21 cellular contexts compared by ENCODE assay signal in the genomic region with DNA sequence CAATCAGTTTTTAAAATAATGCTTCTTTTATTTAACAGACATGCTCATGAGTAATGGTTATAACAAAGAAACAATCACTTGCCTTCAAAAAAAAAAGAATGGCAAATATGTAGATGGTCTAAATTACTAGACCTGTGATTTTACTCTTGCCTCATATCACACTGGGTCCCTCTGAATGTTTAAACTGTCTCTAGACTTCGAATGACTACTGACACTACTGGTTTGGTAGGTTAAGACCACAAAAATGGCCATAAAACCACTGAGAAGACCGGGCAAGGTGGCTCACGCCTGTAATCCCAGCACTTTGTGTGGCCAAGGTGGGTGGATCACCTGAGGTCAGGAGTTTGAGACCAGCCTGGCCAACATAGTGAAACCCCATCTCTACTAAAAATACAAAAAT. TPM values are rescaled to one million over a fixed set of nuclear protein-coding genes. Genes with fewer than 3 reads are reported as not detected.
A peak's percentile ranks its signal among the peaks of the same experiment; 100 is the strongest.
DNase-seq lines count a peak whose midpoint lies in the region; ATAC-seq, FAIRE-seq and TF ChIP-seq lines count a peak whose summit lies in the region.
"Had no signal": no experiment of that assay in that cellular context is flagged by ENCODE, and none has a peak within 500 bp of the region (broad histone marks: within the 10 kb centered on the region; RNA-seq: fewer than 3 reads in every experiment).

No MANE protein-coding gene starts in this region.

- no peak overlapping the region for H2BK120ac ChIP-seq in neuronal stem cell (ENCODE audit: low read depth, low read length)
- H2BK120ac ChIP-seq in mesenchymal stem cell (ENCODE audit: low read depth, low read length), result no peak overlapping the region

- H4K20me1 ChIP-seq in HepG2 (ENCODE audit: insufficient read depth, low read length), result no peaks in the 10 kb centered on the region
- H4K20me1 ChIP-seq: BLaER1 treated with 17β-estradiol and CSF1 and Interleukin-3, amounts not matched to agents 10 nM and 100 nM had no signal

- no peaks in the 10 kb centered on the region for H3K36me3 ChIP-seq in HepG2 (replicated peaks in 1 of 2; ENCODE audit: control insufficient read depth in 1 of 2, insufficient read depth in 2 of 2, low read length in 2 of 2)
- H3K36me3 ChIP-seq in right lobe of liver, result peaks cover 0 to 1% (median 0%) of the 10 kb centered on the region in 4 donors
- H3K36me3 ChIP-seq in neuronal stem cell (replicated peaks in 1 of 2; ENCODE audit: control insufficient read depth in 2 of 2, insufficient read depth in 2 of 2, low read length in 2 of 2), result no peaks in the 10 kb centered on the region
- no peaks in the 10 kb centered on the region for H3K36me3 ChIP-seq in left ventricle myocardium inferior
- H3K36me3 ChIP-seq in mesenchymal stem cell (ENCODE audit: control insufficient read depth in 1 of 2, insufficient read depth in 2 of 2, low read depth in 1 of 2, low read length in 2 of 2), result no peaks in the 10 kb centered on the region
- H3K36me3 ChIP-seq: BLaER1 treated with 17β-estradiol and CSF1 and Interleukin-3, amounts not matched to agents 10 nM and 100 nM; Peyer's patch had no signal

- peaks cover 48% of the 10 kb centered on the region for H3K4me1 ChIP-seq in HepG2 (ENCODE audit: insufficient read depth, low read length)
- H3K4me1 ChIP-seq in right lobe of liver, result peaks cover 0 to 8% (median 0%) of the 10 kb centered on the region in 4 donors
- H3K4me1 ChIP-seq in neuronal stem cell (ENCODE audit: control insufficient read depth in 2 of 2, insufficient read depth in 1 of 2, low read depth in 1 of 2, low read length in 2 of 2), result peaks cover 3 to 7% of the 10 kb centered on the region in 2 donors
- H3K4me1 ChIP-seq in left ventricle myocardium inferior, result peaks cover 16% of the 10 kb centered on the region
- H3K4me1 ChIP-seq in mesenchymal stem cell (ENCODE audit: control insufficient read depth, insufficient read depth, low read depth, low read length), result peaks cover 2% of the 10 kb centered on the region

- peaks cover 19% of the 10 kb centered on the region for H3K79me2 ChIP-seq in HepG2 (ENCODE audit: insufficient read depth, low read length)

- no peak overlapping the region for H2AFZ ChIP-seq in HepG2 (ENCODE audit: low read length)
- H2AFZ ChIP-seq in neuronal stem cell (ENCODE audit: low read length), result no peak overlapping the region
- H2AFZ ChIP-seq in mesenchymal stem cell (ENCODE audit: low read depth, low read length), result no peak overlapping the region

- 76% methylated on average over 3 of the region's 3 CpGs for WGBS in HepG2 (ENCODE audit: low lambda C conversion rate)
- WGBS in right lobe of liver (ENCODE audit: insufficient coverage, low coverage, low lambda C conversion rate, missing lambda C conversion rate), result 84% methylated on average over 3 of the region's 3 CpGs
- WGBS in neuronal stem cell (ENCODE audit: extremely low coverage in 2 of 2, insufficient read length in 2 of 2, insufficient replicate concordance in 1 of 2), 2 donors, result no CpG with 5 or more reads among the region's 3 CpGs
- 87% methylated on average over 3 of the region's 3 CpGs for WGBS in mesenchymal stem cell

- no peak for TF ChIP-seq EP300 in HepG2 (IDR thresholded peaks at IDR 0.05; ENCODE audit: low read depth in 2 of 2, low read length in 2 of 2)
- TF ChIP-seq EP300 in HepG2 (CRISPR knock-in tag; IDR thresholded peaks at IDR 0.05; ENCODE audit: borderline replicate concordance), result no peak

- no peak for FAIRE-seq in HepG2 (lab: Jason Lieb, UNC)
- FAIRE-seq: D721Med, GM12891, GM19239 had no signal

- TF ChIP-seq POLR2A in HepG2 (IDR thresholded peaks at IDR 0.05; ENCODE audit: insufficient read depth in 1 of 2, low read depth in 2 of 2, low read length in 2 of 2) (no peak), right lobe of liver (IDR thresholded peaks at IDR 0.05) (no peak)

- peaks cover 3% of the 10 kb centered on the region for H3K79me1 ChIP-seq in neuronal stem cell (ENCODE audit: low read depth, low read length)
- peaks cover 10% of the 10 kb centered on the region for H3K79me1 ChIP-seq in mesenchymal stem cell (replicated peaks; ENCODE audit: low read length, poor library complexity, severe bottlenecking)

- POLR2A ChIA-PET in HepG2 (lab: Yijun Ruan, JAX), result no interaction called here

- H3K27ac Mint-ChIP-seq in activated T-helper 1 cell treated with anti-CD3 and anti-CD28 coated beads, Interleukin-12 subunit alpha, Interleukin-12 subunit beta, Interleukin-2, Interleukin-4 antibody, amounts not matched to agents 30 ng/mL and 10 ng/mL and 1 ng/mL, durations not matched to agents 14 hours and 24 hours and 36 hours, result no peak overlapping the region
- H3K27ac Mint-ChIP-seq: CD8-positive, alpha-beta T cell; HFFc6 had no signal

- no peak for TF ChIP-seq RAD21 in HepG2 (CRISPR knock-in tag; IDR thresholded peaks at IDR 0.05)

- H4K91ac ChIP-seq in neuronal stem cell (ENCODE audit: low read depth, low read length, poor library complexity), result no peak overlapping the region
- H4K91ac ChIP-seq in mesenchymal stem cell (ENCODE audit: low read length), result no peak overlapping the region

- H3K23ac ChIP-seq in neuronal stem cell (ENCODE audit: low read depth, low read length, poor library complexity) (no peak overlapping the region), mesenchymal stem cell (ENCODE audit: low read length in 2 of 2) (no peak overlapping the region)

- no peak overlapping the region for H2BK15ac ChIP-seq in neuronal stem cell (ENCODE audit: low read length)
- no peak overlapping the region for H2BK15ac ChIP-seq in mesenchymal stem cell (ENCODE audit: low read depth, poor library complexity, severe bottlenecking)

- peaks cover 3% of the 10 kb centered on the region for H3K36me3 Mint-ChIP-seq in activated T-helper 1 cell treated with anti-CD3 and anti-CD28 coated beads, Interleukin-12 subunit alpha, Interleukin-12 subunit beta, Interleukin-2, Interleukin-4 antibody, amounts not matched to agents 30 ng/mL and 10 ng/mL and 1 ng/mL, durations not matched to agents 14 hours and 24 hours and 36 hours (ENCODE audit: low read depth)

- H2BK5ac ChIP-seq in neuronal stem cell (ENCODE audit: low read length), result no peak overlapping the region
- H2BK5ac ChIP-seq in mesenchymal stem cell (ENCODE audit: low read depth, low read length, poor library complexity, severe bottlenecking), result no peak overlapping the region

- no peak overlapping the region for H4K8ac ChIP-seq in neuronal stem cell (ENCODE audit: low read depth, low read length)
- H4K8ac ChIP-seq in mesenchymal stem cell (ENCODE audit: low read length), result no peak overlapping the region

- peaks cover 20% of the 10 kb centered on the region for H3K4me1 Mint-ChIP-seq in activated T-helper 1 cell treated with anti-CD3 and anti-CD28 coated beads, Interleukin-12 subunit alpha, Interleukin-12 subunit beta, Interleukin-2, Interleukin-4 antibody, amounts not matched to agents 30 ng/mL and 10 ng/mL and 1 ng/mL, durations not matched to agents 14 hours and 24 hours and 36 hours (ENCODE audit: low read depth)

- no peak overlapping the region for H3K4me3 Mint-ChIP-seq in activated T-helper 1 cell treated with anti-CD3 and anti-CD28 coated beads, Interleukin-12 subunit alpha, Interleukin-12 subunit beta, Interleukin-2, Interleukin-4 antibody, amounts not matched to agents 30 ng/mL and 10 ng/mL and 1 ng/mL, durations not matched to agents 14 hours and 24 hours and 36 hours
- H3K4me3 Mint-ChIP-seq: CD8-positive, alpha-beta T cell; HFFc6 had no signal

- BruUV-seq in HepG2 (replicated peaks; lab: Mats Ljungman, UMichigan), result no TSS peak

- H2AK5ac ChIP-seq in neuronal stem cell (ENCODE audit: low read depth, low read length), result no peak overlapping the region
- no peak overlapping the region for H2AK5ac ChIP-seq in mesenchymal stem cell (ENCODE audit: low read length, severe bottlenecking)

- H3K14ac ChIP-seq in neuronal stem cell (ENCODE audit: low read length) (no peak overlapping the region), mesenchymal stem cell (ENCODE audit: low read length in 2 of 2) (no peak overlapping the region)

- ATAC-seq in HepG2, result no peak
- ATAC-seq in right lobe of liver, result no peak
- ATAC-seq: CD8-positive, alpha-beta T cell had no signal

- H3K4me2 ChIP-seq in HepG2 (ENCODE audit: low read depth, low read length), result no peak overlapping the region
- no peak overlapping the region for H3K4me2 ChIP-seq in neuronal stem cell (ENCODE audit: insufficient read depth, low read length, poor library complexity, severe bottlenecking)
- no peak overlapping the region for H3K4me2 ChIP-seq in mesenchymal stem cell (ENCODE audit: low read length, poor library complexity, severe bottlenecking)
- H3K4me2 ChIP-seq: BLaER1 treated with 17β-estradiol and CSF1 and Interleukin-3, amounts not matched to agents 10 nM and 100 nM had no signal

- no peak for DNase-seq in HepG2 (ENCODE audit: low spot score)
- DNase-seq in right lobe of liver, result no peak
- peak; percentile 30 for DNase-seq in SK-MEL-5 (ENCODE audit: low read depth, low spot score)
- no peak for DNase-seq in neuronal stem cell (ENCODE audit: low spot score)
- DNase-seq in left ventricle myocardium inferior, result no peak
- no peak for DNase-seq in activated T-helper 1 cell treated with anti-CD3 and anti-CD28 coated beads, Interleukin-12 subunit alpha, Interleukin-12 subunit beta, Interleukin-2, Interleukin-4 antibody, amounts not matched to agents 30 ng/mL and 10 ng/mL and 1 ng/mL, durations not matched to agents 14 hours and 24 hours and 36 hours (ENCODE audit: low spot score)
- DNase-seq in mesenchymal stem cell, result no peak
- DNase-seq: CD8-positive, alpha-beta T cell; HFFc6; IMR-90; NCI-H1436 treated with DMSO at 0.1 percent for 48 hours; NCI-H2029 treated with DMSO at 0.1 percent for 48 hours; NCI-H2171; NCI-H446; NCI-H526 treated with DMSO at 0.1 percent for 48 hours; Peyer's patch had no signal

- peak overlapping the region; percentile 60 for H3K27ac ChIP-seq in HepG2 (ENCODE audit: extremely low read length, insufficient read depth, low read length)
- H3K27ac ChIP-seq in right lobe of liver, result no peak overlapping the region
- H3K27ac ChIP-seq in neuronal stem cell (replicated peaks; ENCODE audit: low read length), result peak overlapping the region; percentile 68
- no peak overlapping the region for H3K27ac ChIP-seq in left ventricle myocardium inferior (replicated peaks)
- no peak overlapping the region for H3K27ac ChIP-seq in mesenchymal stem cell (ENCODE audit: low read length, poor library complexity, severe bottlenecking)
- H3K27ac ChIP-seq: BLaER1 treated with 17β-estradiol and CSF1 and Interleukin-3, amounts not matched to agents 10 nM and 100 nM; Peyer's patch had no signal

- no peaks in the 10 kb centered on the region for H3K27me3 Mint-ChIP-seq in activated T-helper 1 cell treated with anti-CD3 and anti-CD28 coated beads, Interleukin-12 subunit alpha, Interleukin-12 subunit beta, Interleukin-2, Interleukin-4 antibody, amounts not matched to agents 30 ng/mL and 10 ng/mL and 1 ng/mL, durations not matched to agents 14 hours and 24 hours and 36 hours (ENCODE audit: insufficient read depth)

- H2BK12ac ChIP-seq in neuronal stem cell (ENCODE audit: low read length) (no peak overlapping the region), mesenchymal stem cell (ENCODE audit: low read length in 2 of 2) (no peak overlapping the region)

- H3K27me3 ChIP-seq in HepG2 (ENCODE audit: control insufficient read depth in 1 of 2, insufficient read depth in 2 of 2, low read length in 2 of 2), result no peaks in the 10 kb centered on the region; a peak in 1 of 5 replicates
- no peaks in the 10 kb centered on the region for H3K27me3 ChIP-seq in right lobe of liver
- no peaks in the 10 kb centered on the region for H3K27me3 ChIP-seq in neuronal stem cell (ENCODE audit: control insufficient read depth in 3 of 3, insufficient read depth in 3 of 3, low read depth in 1 of 3, low read length in 3 of 3)
- no peaks in the 10 kb centered on the region for H3K27me3 ChIP-seq in left ventricle myocardium inferior (ENCODE audit: low read depth)
- no peaks in the 10 kb centered on the region for H3K27me3 ChIP-seq in mesenchymal stem cell (ENCODE audit: control insufficient read depth in 1 of 2, insufficient read depth in 1 of 2, low read length in 2 of 2)
- H3K27me3 ChIP-seq: BLaER1 treated with 17β-estradiol and CSF1 and Interleukin-3, amounts not matched to agents 10 nM and 100 nM; Peyer's patch had no signal

- no peaks in the 10 kb centered on the region for H3K9me3 Mint-ChIP-seq in activated T-helper 1 cell treated with anti-CD3 and anti-CD28 coated beads, Interleukin-12 subunit alpha, Interleukin-12 subunit beta, Interleukin-2, Interleukin-4 antibody, amounts not matched to agents 30 ng/mL and 10 ng/mL and 1 ng/mL, durations not matched to agents 14 hours and 24 hours and 36 hours
- H3K9me3 Mint-ChIP-seq: CD8-positive, alpha-beta T cell; HFFc6 had no signal

- TF ChIP-seq CTCF in HepG2 (CRISPR knock-in tag; IDR thresholded peaks at IDR 0.05) (no peak), right lobe of liver (IDR thresholded peaks at IDR 0.05) (no peak), left ventricle myocardium inferior (IDR thresholded peaks at IDR 0.05; ENCODE audit: borderline replicate concordance) (no peak)

- H3K4me3 ChIP-seq in HepG2 (replicated peaks in 1 of 3; ENCODE audit: insufficient read depth in 1 of 3, low read depth in 2 of 3, low read length in 3 of 3) (no peak overlapping the region), right lobe of liver (no peak overlapping the region), neuronal stem cell (ENCODE audit: low read length in 2 of 2) (no peak overlapping the region), left ventricle myocardium inferior (no peak overlapping the region), mesenchymal stem cell (ENCODE audit: insufficient read depth in 1 of 2, low read depth in 1 of 2, low read length in 2 of 2) (no peak overlapping the region)
- H3K4me3 ChIP-seq: BLaER1 treated with 17β-estradiol and CSF1 and Interleukin-3, amounts not matched to agents 10 nM and 100 nM; Peyer's patch had no signal

- no peak overlapping the region for H3K9ac ChIP-seq in HepG2 (ENCODE audit: insufficient read depth, low read depth, low read length)
- no peak overlapping the region for H3K9ac ChIP-seq in neuronal stem cell (ENCODE audit: low read depth, low read length, poor library complexity)
- H3K9ac ChIP-seq in mesenchymal stem cell (ENCODE audit: low read length), result no peak overlapping the region
- H3K9ac ChIP-seq: BLaER1 treated with 17β-estradiol and CSF1 and Interleukin-3, amounts not matched to agents 10 nM and 100 nM had no signal

- peak overlapping the region; percentile 46 for H3K18ac ChIP-seq in neuronal stem cell (ENCODE audit: low read length)
- H3K18ac ChIP-seq in mesenchymal stem cell (ENCODE audit: low read depth in 1 of 2, low read length in 2 of 2), result no peak overlapping the region

- in situ Hi-C loops in HepG2 (cut with HindIII; ENCODE audit: extremely low pct_ligation_motif_present, low pct_unique_long_range_greater_than_20kb), result loop anchor here (25.0 kb wide), 1 partner anchor 354 kb away; the partner anchor contains the start of gene KIF3C
- in situ Hi-C loops in SK-MEL-5 (cut with HindIII; ENCODE audit: low pct_unique_long_range_greater_than_20kb, low sequenced_read_pairs), result no loop called here

- H3K4ac ChIP-seq in neuronal stem cell (ENCODE audit: low read length) (no peak overlapping the region), mesenchymal stem cell (ENCODE audit: low read depth in 1 of 2, low read length in 2 of 2) (no peak overlapping the region)

- H3K9me3 ChIP-seq in HepG2 (ENCODE audit: low read length) (no peaks in the 10 kb centered on the region), right lobe of liver (no peaks in the 10 kb centered on the region), neuronal stem cell (replicated peaks in 1 of 2; ENCODE audit: control insufficient read depth in 2 of 2, insufficient read depth in 1 of 2, low read depth in 1 of 2, low read length in 2 of 2) (no peaks in the 10 kb centered on the region), left ventricle myocardium inferior (replicated peaks) (no peaks in the 10 kb centered on the region), mesenchymal stem cell (ENCODE audit: control insufficient read depth, low read length) (no peaks in the 10 kb centered on the region)
- H3K9me3 ChIP-seq: BLaER1 treated with 17β-estradiol and CSF1 and Interleukin-3, amounts not matched to agents 10 nM and 100 nM; Peyer's patch had no signal

- CTCF ChIA-PET in HepG2 (lab: Yijun Ruan, JAX; ENCODE audit: low intra/inter-chr PET ratio, low total read pairs), result no interaction called here

- intact Hi-C loops in HepG2 (cut with micrococcal nuclease; ENCODE audit: unreplicated experiment), result no loop called here
- intact Hi-C loops in right lobe of liver (cut with DNase I), result no loop called here
- intact Hi-C loops in left ventricle myocardium inferior (cut with micrococcal nuclease), result no loop called here
- intact Hi-C loops in activated T-helper 1 cell treated with anti-CD3 and anti-CD28 coated beads, Interleukin-12 subunit alpha, Interleukin-12 subunit beta, Interleukin-2, Interleukin-4 antibody, amounts not matched to agents 30 ng/mL and 10 ng/mL and 1 ng/mL, durations not matched to agents 14 hours and 24 hours and 36 hours (cut with micrococcal nuclease), result no loop called here

RNA-seq across cellular contexts. Expression of gene SELENOI, which starts 5.1 kb away (rescaled TPM):
- 60.3 and 66.0 TPM in 2 replicates for total RNA-seq in HepG2 (2016; rRNA removed; fragmentation: Illumina TruSeq; extraction: Trizol)
- total RNA-seq in HepG2 (2016; cell fraction: cytosol; rRNA removed; fragmentation: Illumina TruSeq; extraction: Trizol; ENCODE audit: low read depth), result 53.2 and 61.0 TPM in 2 replicates
- 59.1 and 65.9 TPM in 2 replicates for total RNA-seq in HepG2 (2016; cell fraction: insoluble cytoplasmic fraction; rRNA removed; fragmentation: Illumina TruSeq; extraction: Trizol)
- total RNA-seq in HepG2 (2016; cell fraction: membrane; rRNA removed; fragmentation: Illumina TruSeq; extraction: Trizol), result 17.7 and 19.5 TPM in 2 replicates
- 79.5 and 91.4 TPM in 2 replicates for total RNA-seq in HepG2 (2016; cell fraction: nucleus; rRNA removed; fragmentation: Illumina TruSeq; extraction: Trizol)
- 26.2 and 27.7 TPM in 2 replicates for polyA plus RNA-seq in HepG2 (2011; rRNA removed)
- polyA plus RNA-seq in HepG2 (2011; cell fraction: cytosol; rRNA removed), result 23.3 and 35.2 TPM in 2 replicates
- 15.9 and 18.6 TPM in 2 replicates for polyA plus RNA-seq in HepG2 (2011; cell fraction: nucleus; rRNA removed)
- 33.8 and 36.9 TPM in 2 replicates for polyA plus RNA-seq in HepG2 (2012)
- 1.9 and 2.2 TPM in 2 replicates for polyA plus RNA-seq in HepG2 (2016; cell fraction: cytosol; fragmentation: Illumina TruSeq; extraction: Trizol; ENCODE audit: low read depth)
- polyA plus RNA-seq in HepG2 (2016; cell fraction: insoluble cytoplasmic fraction; fragmentation: Illumina TruSeq; extraction: Trizol; ENCODE audit: low read depth), result 20.1 and 21.1 TPM in 2 replicates
- polyA plus RNA-seq in HepG2 (2016; cell fraction: membrane; fragmentation: Illumina TruSeq; extraction: Trizol; ENCODE audit: low read depth), result 3.3 and 5.0 TPM in 2 replicates
- polyA plus RNA-seq in HepG2 (2016; cell fraction: nucleus; fragmentation: Illumina TruSeq; extraction: Trizol; ENCODE audit: insufficient read depth, low read depth), result 53.9 and 54.9 TPM in 2 replicates
- 296 and 353 TPM in 2 replicates for polyA minus RNA-seq in HepG2 (2011; rRNA and poly(A)+ RNA removed; ENCODE audit: low replicate concordance)
- 42.8 and 47.8 TPM in 2 replicates for polyA minus RNA-seq in HepG2 (2011; cell fraction: cytosol; rRNA and poly(A)+ RNA removed)
- polyA minus RNA-seq in HepG2 (2011; cell fraction: nucleus; rRNA and poly(A)+ RNA removed), result 103 and 112 TPM in 2 replicates
- 10 to 100 TPM; 24.1 to 39.1 (median 33.7) TPM for total RNA-seq in right lobe of liver
- 48.0 and 50.4 TPM in 2 replicates for total RNA-seq in SK-MEL-5 (2014; rRNA removed; shearing (Covaris generic))
- 25.6 and 36.5 TPM in 2 replicates for polyA plus RNA-seq in SK-MEL-5 (2015; cell fraction: cytosol; rRNA removed)
- polyA plus RNA-seq in SK-MEL-5 (2015; cell fraction: nucleus; rRNA removed), result 20.4 and 21.0 TPM in 2 replicates
- polyA plus RNA-seq in neuronal stem cell (2013, experiment 1 of 2), result 18.3 TPM
- polyA plus RNA-seq in neuronal stem cell (2013, experiment 2 of 2), result 18.4 TPM
- total RNA-seq in left ventricle myocardium inferior, result 10.8 TPM
- total RNA-seq in activated T-helper 1 cell treated with anti-CD3 and anti-CD28 coated beads, Interleukin-12 subunit alpha, Interleukin-12 subunit beta, Interleukin-2, Interleukin-4 antibody, amounts not matched to agents 30 ng/mL and 10 ng/mL and 1 ng/mL, durations not matched to agents 14 hours and 24 hours and 36 hours, result 66.6 and 68.2 TPM in 2 replicates
- 7.7 TPM for polyA plus RNA-seq in mesenchymal stem cell (2013, experiment 1 of 2)
- polyA plus RNA-seq in mesenchymal stem cell (2013, experiment 2 of 2), result 7.8 TPM

RNA-seq across cellular contexts. Expression of gene ADGRF3, which starts 5.8 kb away (rescaled TPM):
- total RNA-seq in HepG2 (2016; rRNA removed; fragmentation: Illumina TruSeq; extraction: Trizol) (0.14 and 0.40 TPM in 2 replicates), right lobe of liver (under 1 TPM in 3 of 6 experiments, not detected in 3; 0.07 to 0.51 (median 0.15) TPM), left ventricle myocardium inferior (not detected)
- total RNA-seq in HepG2 (2016; cell fraction: cytosol; rRNA removed; fragmentation: Illumina TruSeq; extraction: Trizol; ENCODE audit: low read depth), result not detected in 2 replicates
- total RNA-seq in HepG2 (2016; cell fraction: insoluble cytoplasmic fraction; rRNA removed; fragmentation: Illumina TruSeq; extraction: Trizol), result 0.06 and 0.19 TPM in 2 replicates
- 0.17 and 0.34 TPM in 2 replicates for total RNA-seq in HepG2 (2016; cell fraction: membrane; rRNA removed; fragmentation: Illumina TruSeq; extraction: Trizol)
- 0.37 and 0.41 TPM in 2 replicates for total RNA-seq in HepG2 (2016; cell fraction: nucleus; rRNA removed; fragmentation: Illumina TruSeq; extraction: Trizol)
- polyA plus RNA-seq in HepG2 (2011; rRNA removed), result 1.5 TPM in 2 replicates
- polyA plus RNA-seq in HepG2 (2011; cell fraction: cytosol; rRNA removed), result 0.45 and 0.46 TPM in 2 replicates
- polyA plus RNA-seq in HepG2 (2011; cell fraction: nucleus; rRNA removed), result 6.4 and 6.8 TPM in 2 replicates
- 1.1 and 1.5 TPM in 2 replicates for polyA plus RNA-seq in HepG2 (2012)
- polyA plus RNA-seq in HepG2 (2016; cell fraction: cytosol; fragmentation: Illumina TruSeq; extraction: Trizol; ENCODE audit: low read depth), result not detected in 2 replicates
- polyA plus RNA-seq in HepG2 (2016; cell fraction: insoluble cytoplasmic fraction; fragmentation: Illumina TruSeq; extraction: Trizol; ENCODE audit: low read depth), result 0.13 and 0.63 TPM in 2 replicates
- polyA plus RNA-seq in HepG2 (2016; cell fraction: membrane; fragmentation: Illumina TruSeq; extraction: Trizol; ENCODE audit: low read depth), result 0.09 and 0.24 TPM in 2 replicates
- 0.79 and 0.93 TPM in 2 replicates for polyA plus RNA-seq in HepG2 (2016; cell fraction: nucleus; fragmentation: Illumina TruSeq; extraction: Trizol; ENCODE audit: insufficient read depth, low read depth)
- 0.98 and 2.5 TPM in 2 replicates for polyA minus RNA-seq in HepG2 (2011; rRNA and poly(A)+ RNA removed; ENCODE audit: low replicate concordance)
- 0.59 TPM in 1 of 2 replicates, not detected in the other for polyA minus RNA-seq in HepG2 (2011; cell fraction: cytosol; rRNA and poly(A)+ RNA removed)
- 0.90 and 1.4 TPM in 2 replicates for polyA minus RNA-seq in HepG2 (2011; cell fraction: nucleus; rRNA and poly(A)+ RNA removed)
- total RNA-seq in SK-MEL-5 (2014; rRNA removed; shearing (Covaris generic)), result 0.05 TPM in 1 of 2 replicates, not detected in the other
- polyA plus RNA-seq in SK-MEL-5 (2015; cell fraction: cytosol; rRNA removed), result not detected in 2 replicates
- polyA plus RNA-seq in SK-MEL-5 (2015; cell fraction: nucleus; rRNA removed), result 0.15 TPM in 1 of 2 replicates, not detected in the other
- polyA plus RNA-seq in neuronal stem cell (2013, experiment 1 of 2), result 0.18 TPM
- 0.14 TPM for polyA plus RNA-seq in neuronal stem cell (2013, experiment 2 of 2)
- 2.3 and 2.9 TPM in 2 replicates for total RNA-seq in activated T-helper 1 cell treated with anti-CD3 and anti-CD28 coated beads, Interleukin-12 subunit alpha, Interleukin-12 subunit beta, Interleukin-2, Interleukin-4 antibody, amounts not matched to agents 30 ng/mL and 10 ng/mL and 1 ng/mL, durations not matched to agents 14 hours and 24 hours and 36 hours
- 0.11 TPM for polyA plus RNA-seq in mesenchymal stem cell (2013, experiment 1 of 2)
- polyA plus RNA-seq in mesenchymal stem cell (2013, experiment 2 of 2), result 0.10 TPM
- total RNA-seq: H4, IMR-90 had no signal

Comparison
In these comparisons a context has a peak if more than half of its experiments do, and no peak if none do; other contexts are left out.
1. H3K27ac ChIP-seq: peak in HepG2 (single experiment) and neuronal stem cell (single experiment); none in right lobe of liver (0 of 3), left ventricle myocardium inferior (single experiment) and mesenchymal stem cell (single experiment).